25 cellular contexts compared by ENCODE assay signal in the genomic region with DNA sequence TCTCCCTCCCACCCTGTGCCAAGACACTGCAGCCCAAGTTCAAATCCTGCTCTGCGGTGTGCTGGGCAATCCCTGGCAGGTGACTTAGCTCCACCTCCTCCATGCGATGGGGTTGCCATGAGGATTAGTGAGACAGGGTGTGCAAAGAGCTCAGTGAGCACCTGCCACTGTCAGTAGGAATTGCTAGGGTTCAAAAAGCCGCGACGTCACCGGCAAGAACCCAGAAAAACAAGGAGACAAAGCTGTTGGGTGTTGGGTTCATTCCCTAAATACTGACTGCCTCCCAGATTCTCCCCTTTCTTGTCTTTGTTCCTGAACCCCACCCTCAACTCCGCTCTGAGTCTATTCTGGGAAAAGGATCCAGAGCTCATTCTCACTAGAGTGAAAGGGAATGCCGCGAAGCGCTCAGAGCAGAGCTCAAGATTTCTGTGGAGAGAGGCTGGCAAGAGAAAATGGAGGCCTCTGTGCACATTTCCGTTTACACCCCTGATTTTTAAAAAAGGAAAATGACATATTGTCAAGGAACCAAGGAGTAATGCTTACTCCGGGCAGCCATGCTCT. TPM values are rescaled to one million over a fixed set of nuclear protein-coding genes. Genes with fewer than 3 reads are reported as not detected.
A peak's percentile ranks its signal among the peaks of the same experiment; 100 is the strongest.
DNase-seq lines count a peak whose midpoint lies in the region; ATAC-seq, FAIRE-seq and TF ChIP-seq lines count a peak whose summit lies in the region.
"Had no signal": no experiment of that assay in that cellular context is flagged by ENCODE, and none has a peak within 500 bp of the region (broad histone marks: within the 10 kb centered on the region; RNA-seq: fewer than 3 reads in every experiment).

No MANE protein-coding gene starts in this region.

- H3K27me3 Mint-ChIP-seq in activated naive CD8-positive, alpha-beta T cell, result no peaks in the 10 kb centered on the region
- no peaks in the 10 kb centered on the region for H3K27me3 Mint-ChIP-seq in activated naive CD8-positive, alpha-beta T cell treated with anti-CD3 and anti-CD28 coated beads, Interleukin-2, amount 50 U/mL, for 24 hours
- H3K27me3 Mint-ChIP-seq: stimulated activated naive CD8-positive, alpha-beta T cell treated with anti-CD3 and anti-CD28 coated beads, Interleukin-15, amount 100 ng/mL, for 72 hours had no signal

- no peak overlapping the region for H4K91ac ChIP-seq in mesenchymal stem cell (ENCODE audit: low read length)

- H3K9me3 ChIP-seq in RWPE2 (ENCODE audit: severe bottlenecking) (no peaks in the 10 kb centered on the region), mesenchymal stem cell (ENCODE audit: control insufficient read depth, low read length) (no peaks in the 10 kb centered on the region), right cardiac atrium (ENCODE audit: control insufficient read depth, low read length) (no peaks in the 10 kb centered on the region)
- H3K9me3 ChIP-seq: colonic mucosa, esophagus squamous epithelium, tibial nerve had no signal

- peak overlapping the region; percentile 54 for H2AK5ac ChIP-seq in mesenchymal stem cell (ENCODE audit: low read length, severe bottlenecking)

- no peak overlapping the region for H3K4me2 ChIP-seq in mesenchymal stem cell (ENCODE audit: low read length, poor library complexity, severe bottlenecking)

- H3K79me1 ChIP-seq in mesenchymal stem cell (replicated peaks; ENCODE audit: low read length, poor library complexity, severe bottlenecking), result peaks cover 52% of the 10 kb centered on the region

- H3K27ac Mint-ChIP-seq in activated naive CD8-positive, alpha-beta T cell, result peak overlapping the region; percentile 22
- H3K27ac Mint-ChIP-seq in activated naive CD8-positive, alpha-beta T cell treated with anti-CD3 and anti-CD28 coated beads, Interleukin-2, amount 50 U/mL, for 24 hours, result no peak overlapping the region
- H3K27ac Mint-ChIP-seq: activated CD8-positive, alpha-beta T cell treated with anti-CD3 and anti-CD28 coated beads, Interleukin-2, amount 10 ng/mL, durations not matched to agents 7 days and 5 days; endodermal cell; stimulated activated naive CD8-positive, alpha-beta T cell treated with anti-CD3 and anti-CD28 coated beads, Interleukin-15, amount 100 ng/mL, for 72 hours; T-helper 1 cell treated with Interleukin-12 subunit alpha and Interleukin-12 subunit beta and Interleukin-4 antibody, amounts not matched to agents 30 μg/mL and 1 μg/mL, for 36 hours had no signal

- no peak for DNase-seq in activated naive CD8-positive, alpha-beta T cell treated with anti-CD3 and anti-CD28 coated beads, Interleukin-2, amount 50 U/mL, for 24 hours
- DNase-seq in RWPE2 (ENCODE audit: low spot score) (no peak), mesenchymal stem cell (no peak), RCC 7860 (ENCODE audit: low spot score) (no peak), right cardiac atrium (no peak)
- DNase-seq in activated CD8-positive, alpha-beta memory T cell treated with anti-CD3 and anti-CD28 coated beads, Interleukin-2, amount 50 U/mL, for 4 hours, result no peak
- DNase-seq: activated CD8-positive, alpha-beta T cell treated with anti-CD3 and anti-CD28 coated beads, Interleukin-2, amount 10 ng/mL, durations not matched to agents 7 days and 5 days; activated gamma-delta T cell treated with Interleukin-2 at 50 U/mL for 16 hours; brain microvascular endothelial cell; colonic mucosa; endodermal cell; esophagus squamous epithelium; HCEC 1CT; hypothalamus; left ventricle myocardium superior; NCI-H187 treated with DMSO at 0.1 percent for 48 hours; NCI-H446; stimulated activated naive CD8-positive, alpha-beta T cell treated with anti-CD3 and anti-CD28 coated beads, Interleukin-15, amount 100 ng/mL, for 72 hours had no signal

- intact Hi-C loops in right cardiac atrium (cut with DNase I), result loop anchor here in 1 of 4 donors (10.0 kb wide), 1 partner anchor 48 kb away; no protein-coding TSS in a partner anchor

- no peak overlapping the region for H2BK5ac ChIP-seq in mesenchymal stem cell (ENCODE audit: low read depth, low read length, poor library complexity, severe bottlenecking)

- no peak for TF ChIP-seq CTCF in RWPE2 (IDR thresholded peaks at IDR 0.05; ENCODE audit: poor library complexity, severe bottlenecking)

- no peak overlapping the region for H2AFZ ChIP-seq in mesenchymal stem cell (ENCODE audit: low read depth, low read length)

- H3K18ac ChIP-seq in mesenchymal stem cell (ENCODE audit: low read depth in 1 of 2, low read length in 2 of 2), result no peak overlapping the region

- FAIRE-seq in RCC 7860 (lab: Jason Lieb, UNC), result no peak
- FAIRE-seq: frontal cortex, GM12878 had no signal

- H3K36me3 ChIP-seq in RWPE2 (ENCODE audit: low read depth) (peaks cover 54% of the 10 kb centered on the region), mesenchymal stem cell (ENCODE audit: control insufficient read depth in 1 of 2, insufficient read depth in 2 of 2, low read depth in 1 of 2, low read length in 2 of 2) (peaks cover 0 to 6% of the 10 kb centered on the region in 2 experiments)
- H3K36me3 ChIP-seq: brain microvascular endothelial cell, colonic mucosa, esophagus squamous epithelium, tibial nerve had no signal

- H2BK15ac ChIP-seq in mesenchymal stem cell (ENCODE audit: low read depth, poor library complexity, severe bottlenecking), result no peak overlapping the region

- no peak overlapping the region for H2BK120ac ChIP-seq in mesenchymal stem cell (ENCODE audit: low read depth, low read length)

- H3K4me3 ChIP-seq in RWPE2 (ENCODE audit: severe bottlenecking) (no peak overlapping the region), mesenchymal stem cell (ENCODE audit: insufficient read depth in 1 of 2, low read depth in 1 of 2, low read length in 2 of 2) (no peak overlapping the region), right cardiac atrium (ENCODE audit: low read length) (no peak overlapping the region)
- H3K4me3 ChIP-seq: colonic mucosa, esophagus squamous epithelium, GM12878, tibial nerve had no signal

- H3K36me3 Mint-ChIP-seq in activated naive CD8-positive, alpha-beta T cell, result peaks cover 2% of the 10 kb centered on the region
- no peaks in the 10 kb centered on the region for H3K36me3 Mint-ChIP-seq in activated naive CD8-positive, alpha-beta T cell treated with anti-CD3 and anti-CD28 coated beads, Interleukin-2, amount 50 U/mL, for 24 hours (ENCODE audit: low read depth)

- H3K4me1 ChIP-seq in RWPE2 (ENCODE audit: insufficient read depth, poor library complexity, severe bottlenecking) (peaks cover 92% of the 10 kb centered on the region), mesenchymal stem cell (ENCODE audit: control insufficient read depth, insufficient read depth, low read depth, low read length) (peaks cover 47% of the 10 kb centered on the region), right cardiac atrium (ENCODE audit: control insufficient read depth, insufficient read depth, low read length) (no peaks in the 10 kb centered on the region)

- H3K4me3 Mint-ChIP-seq in activated naive CD8-positive, alpha-beta T cell, result no peak overlapping the region
- H3K4me3 Mint-ChIP-seq in activated naive CD8-positive, alpha-beta T cell treated with anti-CD3 and anti-CD28 coated beads, Interleukin-2, amount 50 U/mL, for 24 hours, result no peak overlapping the region
- H3K4me3 Mint-ChIP-seq: activated CD8-positive, alpha-beta T cell treated with anti-CD3 and anti-CD28 coated beads, Interleukin-2, amount 10 ng/mL, durations not matched to agents 7 days and 5 days; endodermal cell; stimulated activated naive CD8-positive, alpha-beta T cell treated with anti-CD3 and anti-CD28 coated beads, Interleukin-15, amount 100 ng/mL, for 72 hours; T-helper 1 cell treated with Interleukin-12 subunit alpha and Interleukin-12 subunit beta and Interleukin-4 antibody, amounts not matched to agents 30 μg/mL and 1 μg/mL, for 36 hours had no signal

- ATAC-seq in activated naive CD8-positive, alpha-beta T cell treated with anti-CD3 and anti-CD28 coated beads, Interleukin-2, amount 50 U/mL, for 24 hours, result no peak
- ATAC-seq in RWPE2 (ENCODE audit: low read depth) (no peak), GM21515 (IDR thresholded peaks at IDR 0.05; ENCODE audit: unreplicated experiment) (no peak), right cardiac atrium (no peak)
- ATAC-seq: activated CD8-positive, alpha-beta T cell treated with anti-CD3 and anti-CD28 coated beads, Interleukin-2, amount 10 ng/mL, durations not matched to agents 7 days and 5 days; GM12878; left ventricle myocardium superior; sciatic nerve; stimulated activated naive CD8-positive, alpha-beta T cell treated with anti-CD3 and anti-CD28 coated beads, Interleukin-15, amount 100 ng/mL, for 72 hours had no signal

- no peak overlapping the region for H4K8ac ChIP-seq in mesenchymal stem cell (ENCODE audit: low read length)

- H3K27ac ChIP-seq in RWPE2 (ENCODE audit: poor library complexity, severe bottlenecking) (peak overlapping the region; percentile 100), mesenchymal stem cell (ENCODE audit: low read length, poor library complexity, severe bottlenecking) (no peak overlapping the region), right cardiac atrium (ENCODE audit: low read length) (no peak overlapping the region)
- H3K27ac ChIP-seq: brain microvascular endothelial cell, colonic mucosa, tibial nerve had no signal

- H3K14ac ChIP-seq in mesenchymal stem cell (ENCODE audit: low read length in 2 of 2), result no peak overlapping the region

- H2BK12ac ChIP-seq in mesenchymal stem cell (ENCODE audit: low read length in 2 of 2), result no peak overlapping the region

- 98% methylated on average over 12 of the region's 12 CpGs for WGBS in mesenchymal stem cell
- 91% methylated on average over 12 of the region's 12 CpGs for WGBS in right cardiac atrium

- H3K4me1 Mint-ChIP-seq in activated naive CD8-positive, alpha-beta T cell (ENCODE audit: low read depth), result peaks cover 36% of the 10 kb centered on the region
- H3K4me1 Mint-ChIP-seq in activated naive CD8-positive, alpha-beta T cell treated with anti-CD3 and anti-CD28 coated beads, Interleukin-2, amount 50 U/mL, for 24 hours, result peaks cover 65% of the 10 kb centered on the region

- H3K27me3 ChIP-seq in RWPE2 (ENCODE audit: insufficient read depth, poor library complexity, severe bottlenecking) (no peaks in the 10 kb centered on the region), mesenchymal stem cell (ENCODE audit: control insufficient read depth in 1 of 2, insufficient read depth in 1 of 2, low read length in 2 of 2) (peaks cover 0 to 16% of the 10 kb centered on the region in 2 experiments), right cardiac atrium (ENCODE audit: control insufficient read depth, insufficient read depth) (no peaks in the 10 kb centered on the region)
- H3K27me3 ChIP-seq: brain microvascular endothelial cell, colonic mucosa, tibial nerve had no signal

- no peak overlapping the region for H3K9ac ChIP-seq in mesenchymal stem cell (ENCODE audit: low read length)

- no peaks in the 10 kb centered on the region for H3K9me3 Mint-ChIP-seq in activated naive CD8-positive, alpha-beta T cell (ENCODE audit: low read depth)
- H3K9me3 Mint-ChIP-seq in activated naive CD8-positive, alpha-beta T cell treated with anti-CD3 and anti-CD28 coated beads, Interleukin-2, amount 50 U/mL, for 24 hours, result no peaks in the 10 kb centered on the region
- H3K9me3 Mint-ChIP-seq: endodermal cell; stimulated activated naive CD8-positive, alpha-beta T cell treated with anti-CD3 and anti-CD28 coated beads, Interleukin-15, amount 100 ng/mL, for 72 hours; T-helper 1 cell treated with Interleukin-12 subunit alpha and Interleukin-12 subunit beta and Interleukin-4 antibody, amounts not matched to agents 30 μg/mL and 1 μg/mL, for 36 hours had no signal

- H3K23ac ChIP-seq in mesenchymal stem cell (ENCODE audit: low read length in 2 of 2), result no peak overlapping the region

- H3K4ac ChIP-seq in mesenchymal stem cell (ENCODE audit: low read depth in 1 of 2, low read length in 2 of 2), result no peak overlapping the region

RNA-seq across cellular contexts. Expression of gene PMEPA1, which starts 13.3 kb away (rescaled TPM):
- 6.5 TPM for polyA plus RNA-seq in mesenchymal stem cell (2013, experiment 1 of 2)
- polyA plus RNA-seq in mesenchymal stem cell (2013, experiment 2 of 2), result 5.8 TPM
- total RNA-seq in right cardiac atrium, result 10 to 100 TPM; 31.7 to 82.0 (median 44.3) TPM
- 17.3 TPM for polyA plus RNA-seq in right cardiac atrium
